In genomic region chr12:102950107-102950949, GRCh38 we compare ENCODE assay signal across 1 cellular context.
A peak's percentile ranks its signal among the peaks of the same experiment; 100 is the strongest.
TF ChIP-seq lines count a peak whose summit lies in the region.

No MANE protein-coding gene starts in this region.

TF ChIP-seq in GM23338, 12 proteins besides CTCF, POLR2A, EP300 and RAD21:
- TF ChIP-seq CREB1 (CRISPR knock-in tag; IDR thresholded peaks at IDR 0.05; ENCODE audit: low read depth) (peak; percentile 94), ZNF331 (CRISPR knock-in tag; IDR thresholded peaks at IDR 0.05; ENCODE audit: low read depth) (no peak), EZH2 (IDR thresholded peaks at IDR 0.05; ENCODE audit: low read depth, unreplicated experiment) (peak; percentile 60)
